In the genomic region with DNA sequence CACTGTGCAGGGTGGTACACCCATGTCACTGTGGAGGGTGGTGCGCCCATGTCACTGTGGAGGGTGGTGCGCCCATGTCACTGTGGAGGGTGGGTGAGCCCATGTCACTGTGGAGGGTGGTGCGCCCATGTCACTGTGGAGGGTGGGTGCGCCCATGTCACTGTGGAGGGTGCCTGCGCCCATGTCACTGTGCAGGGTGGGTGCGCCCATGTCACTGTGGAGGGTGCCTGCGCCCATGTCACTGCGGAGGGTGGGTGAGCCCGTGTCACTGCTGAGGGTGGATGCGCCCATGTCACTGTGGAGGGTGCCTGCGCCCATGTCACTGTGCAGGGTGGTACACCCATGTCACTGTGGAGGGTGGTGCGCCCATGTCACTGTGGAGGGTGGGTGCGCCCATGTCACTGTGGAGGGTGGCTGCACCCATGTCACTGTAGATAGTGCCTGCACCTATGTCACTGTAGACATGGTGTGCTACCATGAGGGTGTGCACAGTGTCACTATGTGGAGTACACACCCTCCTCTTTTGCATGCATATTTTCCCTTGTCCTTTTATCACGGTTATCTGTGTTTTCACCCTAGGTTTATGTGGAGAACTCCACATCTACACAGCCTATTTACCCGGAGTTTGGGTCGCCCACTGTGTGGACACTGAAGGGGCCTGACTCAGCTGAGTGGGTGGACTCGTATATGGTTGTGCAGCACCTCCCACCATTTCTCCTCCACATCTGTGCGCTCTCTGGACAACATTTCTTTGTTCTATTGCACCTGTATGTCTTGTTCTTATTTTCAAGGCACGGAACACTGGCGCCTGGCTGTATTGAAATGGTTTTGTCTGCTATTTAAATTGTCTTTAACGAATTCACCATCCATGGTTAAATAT, we compare ENCODE assay signal across 7 cellular contexts.
DNase-seq lines count a peak whose midpoint lies in the region; ATAC-seq, FAIRE-seq and TF ChIP-seq lines count a peak whose summit lies in the region.
"Not testable (repeated sequence)": the region's sequence is repeated elsewhere in the genome, so short reads cannot be mapped to it uniquely, and the experiment has no call there.

No MANE protein-coding gene starts in this region.

- TF ChIP-seq POLR2A in K562 (conservative IDR thresholded peaks at IDR 0.05); sigmoid colon (IDR thresholded peaks at IDR 0.05): not testable (repeated sequence)

- H3K4me1 Mint-ChIP-seq in H9; activated B cell treated with CpG ODN at 0.5 μM for 24 hours; type B pancreatic cell (ENCODE audit: unreplicated experiment): not testable (repeated sequence)
- H3K4me1 Mint-ChIP-seq in natural killer cell = peaks cover 17 to 28% of the 10 kb centered on the region in 2 donors

- not testable (repeated sequence) for H2BK120ac ChIP-seq in H9 (ENCODE audit: low read depth, low read length, poor library complexity, severe bottlenecking)

- H3K4me3 ChIP-seq in K562, left lung, sigmoid colon: not testable (repeated sequence)

- intact Hi-C loops in activated B cell treated with CpG ODN at 0.5 μM for 24 hours (cut with micrococcal nuclease); K562 (cut with micrococcal nuclease); left lung (cut with DNase I); natural killer cell (cut with micrococcal nuclease); sigmoid colon (cut with DNase I): not testable (repeated sequence)

- not testable (repeated sequence) for H3K9me3 ChIP-seq in H9 (ENCODE audit: control insufficient read depth, low read depth, low read length); K562 (replicated peaks; ENCODE audit: control insufficient read depth, insufficient read depth, low read depth, low read length); left lung; sigmoid colon

- H3K4me2 ChIP-seq in H9 (ENCODE audit: insufficient read depth, insufficient read length, low read length); K562 (ENCODE audit: insufficient read depth, low read length): not testable (repeated sequence)

- not testable (repeated sequence) for BruUV-seq in K562 (replicated peaks; lab: Mats Ljungman, UMichigan)

- H3K9me1 ChIP-seq in K562 (ENCODE audit: control insufficient read depth, insufficient read depth, low read length) = not testable (repeated sequence)

- H2BK5ac ChIP-seq in H9 (ENCODE audit: insufficient read length, low read length) = not testable (repeated sequence)

- not testable (repeated sequence) for H4K5ac ChIP-seq in H9 (ENCODE audit: insufficient read length, low read depth, low read length)

- not testable (repeated sequence) for H3K36me3 ChIP-seq in K562 (ENCODE audit: control insufficient read depth, insufficient read depth, low read length); left lung; sigmoid colon

- no CpG with 5 or more reads among the region's 21 CpGs for WGBS in H9 (ENCODE audit: extremely low coverage, insufficient read length, low lambda C conversion rate)
- WGBS in K562 (ENCODE audit: insufficient coverage, low coverage, missing lambda C conversion rate) = under 1% methylated on average over 21 of the region's 21 CpGs
- WGBS in sigmoid colon, 2 donors = 77 to 83% methylated on average over 21 of the region's 21 CpGs

- not testable (repeated sequence) for H3K9me3 Mint-ChIP-seq in H9, activated B cell treated with CpG ODN at 0.5 μM for 24 hours, natural killer cell, type B pancreatic cell

- not testable (repeated sequence) for H4K91ac ChIP-seq in H9 (ENCODE audit: insufficient read length, low read depth, low read length)

- H3K18ac ChIP-seq in H9 (ENCODE audit: insufficient read length, low read depth, low read length) = not testable (repeated sequence)

- not testable (repeated sequence) for H2AFZ ChIP-seq in H9 (ENCODE audit: low read length); K562 (ENCODE audit: low read depth, low read length)

- not testable (repeated sequence) for H3K4me1 ChIP-seq in H9 (ENCODE audit: insufficient read depth, low read length); K562 (replicated peaks in 1 of 2; ENCODE audit: control insufficient read depth in 2 of 2, insufficient read depth in 2 of 2, low read length in 2 of 2); sigmoid colon
- H3K4me1 ChIP-seq in left lung = peaks cover 0 to 12% of the 10 kb centered on the region in 2 donors

- not testable (repeated sequence) for H2AK5ac ChIP-seq in H9 (ENCODE audit: insufficient read length, low read length)

- H3K79me1 ChIP-seq in H9 (ENCODE audit: insufficient read depth, low read depth, low read length, poor library complexity, severe bottlenecking) = not testable (repeated sequence)

- POLR2A ChIA-PET in activated B cell treated with CpG ODN at 0.5 μM for 24 hours (lab: Charles Lee); K562 (lab: Yijun Ruan, JAX): not testable (repeated sequence)

- not testable (repeated sequence) for TF ChIP-seq RAD21 in K562 (CRISPR knock-in tag; conservative IDR thresholded peaks at IDR 0.05 in 1 of 2, IDR thresholded peaks at IDR 0.05 in 1 of 2)

- TF ChIP-seq EP300 in K562 (IDR thresholded peaks at IDR 0.05; ENCODE audit: low read length); sigmoid colon (IDR thresholded peaks at IDR 0.05): not testable (repeated sequence)

- not testable (repeated sequence) for H3K36me3 Mint-ChIP-seq in H9 (ENCODE audit: insufficient read depth in 1 of 3, low read depth in 3 of 3); activated B cell treated with CpG ODN at 0.5 μM for 24 hours (ENCODE audit: low read depth); natural killer cell; type B pancreatic cell

- not testable (repeated sequence) for H3K9ac ChIP-seq in H9 (ENCODE audit: extremely low read depth, insufficient read length, low read length); K562 (ENCODE audit: insufficient read depth in 1 of 2, low read depth in 2 of 2, low read length in 2 of 2)

- not testable (repeated sequence) for H3K14ac ChIP-seq in H9 (ENCODE audit: insufficient read depth, low read length)

- not testable (repeated sequence) for H2BK20ac ChIP-seq in H9 (ENCODE audit: low read depth, low read length, poor library complexity, severe bottlenecking)

- not testable (repeated sequence) for H3T11ph ChIP-seq in H9 (ENCODE audit: low read length)

- not testable (repeated sequence) for H3K79me2 ChIP-seq in H9 (ENCODE audit: insufficient read depth, low read length); K562 (ENCODE audit: control insufficient read depth, insufficient read depth, low read length)

- H3K27ac Mint-ChIP-seq in H9, activated B cell treated with CpG ODN at 0.5 μM for 24 hours, natural killer cell, type B pancreatic cell: not testable (repeated sequence)

- H3K27me3 ChIP-seq in H9 (ENCODE audit: insufficient read depth, low read length); sigmoid colon: not testable (repeated sequence)
- peaks cover 17 to 54% of the 10 kb centered on the region in 2 experiments for H3K27me3 ChIP-seq in K562 (ENCODE audit: control insufficient read depth in 2 of 2, insufficient read depth in 2 of 2, low read length in 2 of 2)
- H3K27me3 ChIP-seq in left lung = peaks cover 5 to 62% of the 10 kb centered on the region in 2 donors

- H3K56ac ChIP-seq in H9 (ENCODE audit: insufficient read length, low read depth, low read length) = not testable (repeated sequence)

- CTCF ChIA-PET in activated B cell treated with CpG ODN at 0.5 μM for 24 hours (lab: Charles Lee); K562 (lab: Yijun Ruan, JAX; ENCODE audit: low intra/inter-chr PET ratio): not testable (repeated sequence)

- H3K4me3 Mint-ChIP-seq in H9, activated B cell treated with CpG ODN at 0.5 μM for 24 hours, natural killer cell, type B pancreatic cell: not testable (repeated sequence)

- not testable (repeated sequence) for H3K23ac ChIP-seq in H9 (ENCODE audit: insufficient read length, low read depth, low read length)

- peak; percentile 9 for DNase-seq in H9
- DNase-seq in activated B cell treated with CpG ODN at 0.5 μM for 24 hours = peak; percentile 2
- DNase-seq in K562 (ENCODE audit: extremely low read depth in 1 of 4, low spot score in 3 of 4) = not testable (repeated sequence)
- DNase-seq in left lung = peak; percentile 27 to 70
- peak; percentile 7 for DNase-seq in natural killer cell
- DNase-seq in sigmoid colon = peak; percentile 42
- DNase-seq in type B pancreatic cell (ENCODE audit: extremely low spot score, unreplicated experiment) = peak; percentile 66

- not testable (repeated sequence) for H2BK15ac ChIP-seq in H9 (ENCODE audit: low read depth, low read length)

- not testable (repeated sequence) for H4K20me1 ChIP-seq in H9 (ENCODE audit: control insufficient read depth, insufficient read depth, insufficient read length)
- peaks cover 11% of the 10 kb centered on the region; the same call in 1 of the 2 replicates for H4K20me1 ChIP-seq in K562 (replicated peaks; ENCODE audit: control insufficient read depth, insufficient read depth, low read length)

- ATAC-seq in activated B cell treated with CpG ODN at 0.5 μM for 24 hours (ENCODE audit: low read depth); K562; left lung; natural killer cell: not testable (repeated sequence)

- H2BK12ac ChIP-seq in H9 (ENCODE audit: insufficient read length, low read depth, low read length) = not testable (repeated sequence)

- not testable (repeated sequence) for H4K8ac ChIP-seq in H9 (replicated peaks; ENCODE audit: insufficient read length, low read depth, low read length)

- not testable (repeated sequence) for H3K23me2 ChIP-seq in H9 (ENCODE audit: insufficient read length, low read depth, low read length, poor library complexity, severe bottlenecking)

- H3K27ac ChIP-seq in H9 (ENCODE audit: insufficient read length, low read depth, low read length); K562 (ENCODE audit: extremely low read depth, low read depth, low read length); left lung; sigmoid colon: not testable (repeated sequence)

- not testable (repeated sequence) for H3K27me3 Mint-ChIP-seq in H9 (ENCODE audit: low read depth); activated B cell treated with CpG ODN at 0.5 μM for 24 hours; type B pancreatic cell
- peaks cover 11 to 18% of the 10 kb centered on the region in 2 donors for H3K27me3 Mint-ChIP-seq in natural killer cell (ENCODE audit: low read depth in 2 of 2)

- TF ChIP-seq CTCF in H9 (conservative IDR thresholded peaks at IDR 0.05); activated B cell treated with CpG ODN at 0.5 μM for 24 hours (IDR thresholded peaks at IDR 0.05); K562 (IDR thresholded peaks at IDR 0.05 in 2 of 3, conservative IDR thresholded peaks at IDR 0.05 in 1 of 3; ENCODE audit: insufficient read depth in 2 of 3, low read depth in 1 of 3, low read length in 3 of 3); left lung (IDR thresholded peaks at IDR 0.05); natural killer cell (IDR thresholded peaks at IDR 0.05); sigmoid colon (IDR thresholded peaks at IDR 0.05); type B pancreatic cell (conservative IDR thresholded peaks at IDR 0.05): not testable (repeated sequence)

- not testable (repeated sequence) for H3K4ac ChIP-seq in H9 (ENCODE audit: low read depth, low read length)

- not testable (repeated sequence) for FAIRE-seq in K562 (lab: Jason Lieb, UNC)

- in situ Hi-C loops in K562 (cut with MboI) = not testable (repeated sequence)
